ENCODE assay signal across 8 cellular contexts in the genomic region with DNA sequence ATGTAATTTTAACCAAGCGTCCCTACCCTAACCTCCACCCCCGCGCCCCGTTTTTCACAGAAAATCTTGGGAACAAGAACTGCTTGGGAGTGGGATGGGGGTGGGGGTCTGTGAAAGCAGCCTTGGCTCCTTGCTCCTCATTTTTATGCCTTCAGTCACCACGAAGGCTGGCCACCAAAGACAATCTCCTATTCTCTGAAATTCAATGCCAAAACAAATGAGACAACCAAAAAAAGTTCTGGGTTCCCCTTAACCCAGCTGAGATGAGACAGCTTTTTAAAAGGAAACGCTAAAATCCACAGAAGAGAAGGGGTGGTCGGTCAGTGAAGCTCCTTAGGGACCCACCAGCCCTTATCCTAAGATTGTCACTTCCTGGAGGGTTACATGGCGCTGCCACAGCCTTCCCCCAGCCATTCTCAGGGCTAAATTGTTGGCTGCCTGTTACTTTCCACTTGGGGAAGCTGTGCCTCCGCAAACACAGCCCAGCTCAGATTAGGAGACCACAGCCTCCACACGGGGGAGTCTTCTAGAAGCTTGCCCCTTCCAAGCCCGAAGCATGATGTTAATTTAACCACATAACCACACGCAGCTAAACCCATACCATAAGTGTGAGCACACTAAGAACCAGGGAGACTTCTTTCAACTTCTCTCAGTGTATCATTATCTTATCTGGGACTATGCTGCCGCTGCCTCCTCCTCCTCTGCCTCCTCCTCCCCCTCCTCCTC.
DNase-seq lines count a peak whose midpoint lies in the region; ATAC-seq and TF ChIP-seq lines count a peak whose summit lies in the region.

No MANE protein-coding gene starts in this region.

- POLR2A ChIA-PET in CD4-positive, alpha-beta T cell (lab: Charles Lee): no interaction called here

- in situ Hi-C loops in KBM-7 (cut with MboI; ENCODE audit: low pct_unique_long_range_greater_than_20kb, low sequenced_read_pairs): no loop called here

- no peaks in the 10 kb centered on the region for H3K9me3 ChIP-seq in CD4-positive, alpha-beta T cell (ENCODE audit: control insufficient read depth, low read length)

- H3K4me3 Mint-ChIP-seq in CD4-positive, alpha-beta T cell: no peak overlapping the region

- H3K27me3 Mint-ChIP-seq in CD4-positive, alpha-beta T cell: peaks cover 90% of the 10 kb centered on the region

- H3K9me3 Mint-ChIP-seq in CD4-positive, alpha-beta T cell: no peaks in the 10 kb centered on the region

- no peak overlapping the region for H3K27ac Mint-ChIP-seq in CD4-positive, alpha-beta T cell

- H3K27me3 ChIP-seq in CD4-positive, alpha-beta T cell (ENCODE audit: control insufficient read depth, insufficient read depth, low read length): peaks cover 73% of the 10 kb centered on the region

- no peak overlapping the region for H3K27ac ChIP-seq in CD4-positive, alpha-beta T cell (ENCODE audit: low read depth, low read length)

- DNase-seq in CD4-positive, alpha-beta T cell: peak in 1 of 10 experiments; percentile 6
- DNase-seq in KBM-7 (peak; percentile 63), amniotic epithelial cell (ENCODE audit: low read depth) (peak; percentile 99), medulla oblongata (ENCODE audit: extremely low spot score) (peak; percentile 19), GF-D8 (lab: John Stamatoyannopoulos, UW) (no peak)

- CTCF ChIA-PET in CD4-positive, alpha-beta T cell (lab: Charles Lee): no interaction called here

- peak; percentile 57 for ATAC-seq in CD4-positive, alpha-beta T cell (ENCODE audit: poor library complexity)
- ATAC-seq in HG03280 (IDR thresholded peaks at IDR 0.05; ENCODE audit: unreplicated experiment): no peak
- ATAC-seq in HG02610 (IDR thresholded peaks at IDR 0.05; ENCODE audit: unreplicated experiment): no peak
- no peak for ATAC-seq in HG02885 (IDR thresholded peaks at IDR 0.05; ENCODE audit: poor library complexity, unreplicated experiment)

- no peaks in the 10 kb centered on the region for H3K4me1 Mint-ChIP-seq in CD4-positive, alpha-beta T cell (ENCODE audit: low read depth)

- H3K36me3 Mint-ChIP-seq in CD4-positive, alpha-beta T cell (ENCODE audit: low read depth): no peaks in the 10 kb centered on the region

- intact Hi-C loops in CD4-positive, alpha-beta T cell (cut with DNase I, micrococcal nuclease): no loop called here

- no peak for TF ChIP-seq CTCF in CD4-positive, alpha-beta T cell (IDR thresholded peaks at IDR 0.05)
